In genomic region chr6:70667256-70667710, GRCh38 we compare ENCODE assay signal across 8 cellular contexts. TPM values are rescaled to one million over a fixed set of nuclear protein-coding genes. Genes with fewer than 3 reads are reported as not detected.
DNase-seq lines count a peak whose midpoint lies in the region; ATAC-seq and TF ChIP-seq lines count a peak whose summit lies in the region.

No MANE protein-coding gene starts in this region.

- H3K4me3 ChIP-seq in WERI-Rb-1 (ENCODE audit: low read depth, low read length) (peak overlapping the region; percentile 80), iPS-15b (ENCODE audit: low read depth, low read length) (peak overlapping the region; percentile 86), subcutaneous abdominal adipose tissue (ENCODE audit: low read depth in 1 of 5, low read length in 5 of 5) (peak overlapping the region; percentile 84 to 98 (median 92))

- DNase-seq in activated T-cell treated with anti-CD3 and anti-CD28 coated beads, Interleukin-2, amount 50 U/mL, for 72 hours = no peak
- no peak for DNase-seq in activated T-cell treated with anti-CD3 and anti-CD28 coated beads, Interleukin-2, amount 50 U/mL, for 48 hours
- DNase-seq in WERI-Rb-1 (no peak), H4 (ENCODE audit: low spot score) (no peak)

- H3K9me3 ChIP-seq in WERI-Rb-1 (ENCODE audit: severe bottlenecking) = peaks cover 3% of the 10 kb centered on the region
- H3K9me3 ChIP-seq in iPS-15b (ENCODE audit: control insufficient read depth, insufficient read depth, low read length) = no peaks in the 10 kb centered on the region
- no peaks in the 10 kb centered on the region for H3K9me3 ChIP-seq in subcutaneous abdominal adipose tissue (ENCODE audit: control insufficient read depth in 5 of 5, low read length in 5 of 5)

- peak overlapping the region; percentile 92 for H3K27ac Mint-ChIP-seq in activated T-cell treated with anti-CD3 and anti-CD28 coated beads, Interleukin-2, amount 50 U/mL, for 72 hours

- H3K36me3 ChIP-seq in WERI-Rb-1 (peaks cover 3% of the 10 kb centered on the region; the same call in 1 of the 2 replicates), iPS-15b (ENCODE audit: control insufficient read depth, insufficient read depth, low read length) (no peaks in the 10 kb centered on the region), subcutaneous abdominal adipose tissue (ENCODE audit: control insufficient read depth in 5 of 5, insufficient read depth in 5 of 5, low read length in 5 of 5) (no peaks in the 10 kb centered on the region)

- H3K27me3 ChIP-seq in WERI-Rb-1 (ENCODE audit: insufficient read depth, low read depth, severe bottlenecking) (no peaks in the 10 kb centered on the region), iPS-15b (ENCODE audit: control insufficient read depth, insufficient read depth, low read length) (no peaks in the 10 kb centered on the region), subcutaneous abdominal adipose tissue (ENCODE audit: control insufficient read depth in 5 of 5, insufficient read depth in 4 of 5, low read length in 5 of 5) (peaks cover 0 to 3% (median 0%) of the 10 kb centered on the region in 5 donors)

- peaks cover 14% of the 10 kb centered on the region for H3K4me1 ChIP-seq in iPS-15b (ENCODE audit: control insufficient read depth, insufficient read depth, low read length)
- peaks cover 0 to 27% (median 24%) of the 10 kb centered on the region in 5 donors for H3K4me1 ChIP-seq in subcutaneous abdominal adipose tissue (ENCODE audit: control insufficient read depth in 5 of 5, insufficient read depth in 5 of 5, low read length in 5 of 5)

- H3K36me3 Mint-ChIP-seq in activated T-cell treated with anti-CD3 and anti-CD28 coated beads, Interleukin-2, amount 50 U/mL, for 72 hours (ENCODE audit: insufficient read depth in 2 of 2) = peaks cover 0 to 2% of the 10 kb centered on the region in 2 donors

- peaks cover 50% of the 10 kb centered on the region for H3K4me1 Mint-ChIP-seq in activated T-cell treated with anti-CD3 and anti-CD28 coated beads, Interleukin-2, amount 50 U/mL, for 72 hours (ENCODE audit: low read depth)

- no peak for ATAC-seq in activated T-cell treated with anti-CD3 and anti-CD28 coated beads, Interleukin-2, amount 50 U/mL, for 72 hours (replicated peaks in 1 of 2)
- ATAC-seq in HG02763 (IDR thresholded peaks at IDR 0.05; ENCODE audit: unreplicated experiment) (no peak), GM18858 (IDR thresholded peaks at IDR 0.05; ENCODE audit: unreplicated experiment) (no peak)

- TF ChIP-seq CTCF in WERI-Rb-1 (IDR thresholded peaks at IDR 0.05; ENCODE audit: low read depth, low read length) = no peak

- peak overlapping the region; percentile 90 to 98 for H3K4me3 Mint-ChIP-seq in activated T-cell treated with anti-CD3 and anti-CD28 coated beads, Interleukin-2, amount 50 U/mL, for 72 hours

- H3K9ac ChIP-seq in iPS-15b (ENCODE audit: low read depth, low read length) = peak overlapping the region; percentile 48
- H3K9ac ChIP-seq in subcutaneous abdominal adipose tissue (ENCODE audit: low read length in 5 of 5) = peak overlapping the region; percentile 64 to 90 (median 70)

- H3K27ac ChIP-seq in WERI-Rb-1 (peak overlapping the region; percentile 95), subcutaneous abdominal adipose tissue (ENCODE audit: low read depth, low read length) (peak overlapping the region; percentile 88)

- H3K27me3 Mint-ChIP-seq in activated T-cell treated with anti-CD3 and anti-CD28 coated beads, Interleukin-2, amount 50 U/mL, for 72 hours (ENCODE audit: low read depth) = peaks cover under 1% of the 10 kb centered on the region

- no peaks in the 10 kb centered on the region for H3K9me3 Mint-ChIP-seq in activated T-cell treated with anti-CD3 and anti-CD28 coated beads, Interleukin-2, amount 50 U/mL, for 72 hours

RNA-seq across cellular contexts. Expression of gene SMAP1, which starts 0.4 kb away (rescaled TPM):
- total RNA-seq in activated T-cell treated with anti-CD3 and anti-CD28 coated beads, Interleukin-2, amount 50 U/mL, for 72 hours = 10 to 100 TPM; 28.9 to 30.9 TPM
- total RNA-seq in H4 (2014; rRNA removed; shearing (Covaris generic)) = 15.3 and 21.7 TPM in 2 replicates
